16 cellular contexts compared by ENCODE assay signal in the genomic region with DNA sequence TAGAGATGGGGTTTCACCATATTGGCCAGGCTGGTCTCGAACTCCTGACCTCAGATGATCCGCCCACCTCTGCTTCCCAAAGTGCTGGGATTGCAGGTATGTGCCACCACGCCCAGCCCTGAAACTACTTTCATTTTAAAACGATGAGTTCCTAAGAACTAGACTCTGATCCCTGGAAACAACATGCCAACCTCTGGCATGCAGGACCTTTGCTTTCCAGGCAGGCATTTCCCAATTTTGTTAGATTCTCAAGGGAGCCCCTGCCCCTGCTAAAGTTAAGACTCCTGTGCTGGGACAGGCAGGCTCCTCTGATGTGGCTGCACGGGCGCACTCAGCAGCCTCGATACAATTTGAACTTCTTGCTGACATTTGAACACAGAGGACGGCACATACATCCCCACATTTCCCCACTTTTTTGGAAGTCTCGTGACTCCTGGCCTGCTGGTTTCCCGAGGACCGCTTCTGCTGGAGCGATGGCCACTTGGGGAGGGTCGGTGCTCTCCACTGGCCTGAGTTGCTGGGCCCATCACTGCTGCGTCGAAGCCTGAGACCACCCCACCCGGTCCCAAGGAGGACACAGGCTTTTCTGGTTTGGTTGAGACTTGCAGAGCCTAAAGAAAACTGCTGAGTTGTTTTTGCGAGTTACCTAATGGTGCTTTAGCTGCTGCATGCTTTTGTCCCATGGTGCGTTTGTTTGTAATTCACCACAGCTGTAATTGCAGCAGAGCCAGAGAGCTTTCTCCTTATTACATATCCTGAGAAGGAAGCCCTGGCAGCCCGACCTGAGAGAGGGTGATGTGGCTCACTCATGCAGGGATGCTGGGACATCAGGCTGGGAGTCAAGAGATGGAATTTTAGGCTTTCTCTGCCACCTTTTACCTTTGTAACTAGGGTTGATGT. TPM values are rescaled to one million over a fixed set of nuclear protein-coding genes. Genes with fewer than 3 reads are reported as not detected.
A peak's percentile ranks its signal among the peaks of the same experiment; 100 is the strongest.
DNase-seq lines count a peak whose midpoint lies in the region; ATAC-seq, FAIRE-seq and TF ChIP-seq lines count a peak whose summit lies in the region.
"Had no signal": no experiment of that assay in that cellular context is flagged by ENCODE, and none has a peak within 500 bp of the region (broad histone marks: within the 10 kb centered on the region; RNA-seq: fewer than 3 reads in every experiment).

No MANE protein-coding gene starts in this region.

- no peak for FAIRE-seq in kidney (lab: Jason Lieb, UNC)

- H3K27me3 ChIP-seq in sigmoid colon (no peaks in the 10 kb centered on the region), HAP-1 (ENCODE audit: low read depth) (no peaks in the 10 kb centered on the region)

- H3K27ac Mint-ChIP-seq in T-helper 17 cell = peak overlapping the region; percentile 80
- H3K27ac Mint-ChIP-seq: activated CD4-positive, alpha-beta T cell treated with anti-CD3 and anti-CD28 coated beads, Interleukin-2, amount 10 ng/mL, durations not matched to agents 24 days and 14 days had no signal

- H3K27me3 Mint-ChIP-seq in T-helper 17 cell = no peaks in the 10 kb centered on the region
- H3K27me3 Mint-ChIP-seq: activated CD4-positive, alpha-beta T cell treated with anti-CD3 and anti-CD28 coated beads, Interleukin-2, amount 10 ng/mL, durations not matched to agents 24 days and 14 days had no signal

- DNase-seq in GM03348 (ENCODE audit: low spot score) (peak; percentile 33), T-helper 17 cell (no peak), kidney (peak; percentile 23), sigmoid colon (peak; percentile 59), activated gamma-delta T cell (lab: John Stamatoyannopoulos, UW) (no peak), HAP-1 (ENCODE audit: low spot score in 2 of 2) (no peak), hippocampal formation (lab: John Stamatoyannopoulos, UW) (no peak)
- no peak for DNase-seq in central memory CD4-positive, alpha-beta T cell
- DNase-seq: activated CD4-positive, alpha-beta T cell treated with anti-CD3 and anti-CD28 coated beads, Interleukin-2, amount 10 ng/mL, durations not matched to agents 24 days and 14 days; activated T-cell treated with anti-CD3 and anti-CD28 coated beads, Interleukin-2, amount 50 U/mL, for 48 hours; amniotic stem cell; NCI-H1694 treated with DMSO at 0.1 percent for 48 hours; NCI-H69; substantia nigra had no signal

- no peak for TF ChIP-seq EP300 in sigmoid colon (IDR thresholded peaks at IDR 0.05)

- in situ Hi-C loops in HAP-1 (cut with MboI; ENCODE audit: low sequenced_read_pairs) = no loop called here

- no peak for ATAC-seq in T-helper 17 cell

- TF ChIP-seq POLR2A in sigmoid colon (IDR thresholded peaks at IDR 0.05) = no peak

- TF ChIP-seq CTCF in kidney (IDR thresholded peaks at IDR 0.05; ENCODE audit: borderline replicate concordance, extremely low read depth, insufficient read depth) (no peak), sigmoid colon (IDR thresholded peaks at IDR 0.05) (no peak)

- intact Hi-C loops in kidney (cut with DNase I) (no loop called here), sigmoid colon (cut with DNase I) (loop anchor here (10.0 kb wide), 1 partner anchor 457 kb away; a partner anchor contains a TSS)

- H3K9me3 ChIP-seq in T-helper 17 cell (ENCODE audit: control insufficient read depth, low read length, poor library complexity, severe bottlenecking) (no peaks in the 10 kb centered on the region), kidney (ENCODE audit: control insufficient read depth in 1 of 2, low read length in 2 of 2) (no peaks in the 10 kb centered on the region), sigmoid colon (no peaks in the 10 kb centered on the region), HAP-1 (no peaks in the 10 kb centered on the region)

- H3K4me3 ChIP-seq in kidney (ENCODE audit: low read length in 2 of 2) (peak overlapping the region in 1 of 2 donors; percentile 11), sigmoid colon (no peak overlapping the region), HAP-1 (no peak overlapping the region)

- H3K9ac ChIP-seq in kidney (ENCODE audit: low read length in 2 of 2) = peak overlapping the region in 1 of 2 donors; percentile 17
- H3K9ac ChIP-seq: parathyroid adenoma had no signal

- H3K4me1 ChIP-seq in kidney (ENCODE audit: control insufficient read depth in 1 of 2, insufficient read depth in 1 of 2, low read depth in 1 of 2, low read length in 2 of 2) (peaks cover 11 to 17% of the 10 kb centered on the region in 2 donors), sigmoid colon (peaks cover 0 to 19% (median 15%) of the 10 kb centered on the region in 4 donors), HAP-1 (peaks cover 12% of the 10 kb centered on the region; the same call in 1 of the 2 replicates)
- H3K4me1 ChIP-seq: parathyroid adenoma had no signal

- peaks cover 2% of the 10 kb centered on the region for H3K36me3 Mint-ChIP-seq in T-helper 17 cell (ENCODE audit: low read depth)

- H3K36me3 ChIP-seq in kidney (ENCODE audit: control insufficient read depth in 1 of 2, insufficient read depth in 2 of 2, low read length in 2 of 2) (no peaks in the 10 kb centered on the region), sigmoid colon (no peaks in the 10 kb centered on the region), HAP-1 (replicated peaks) (peaks cover 6% of the 10 kb centered on the region)

- WGBS in sigmoid colon, 2 donors = 71 to 84% methylated on average over 19 of the region's 19 CpGs

- peaks cover 19% of the 10 kb centered on the region for H3K4me1 Mint-ChIP-seq in T-helper 17 cell

- H3K27ac ChIP-seq in kidney (ENCODE audit: low read depth in 2 of 2, low read length in 2 of 2) (no peak overlapping the region), sigmoid colon (no peak overlapping the region)
- H3K27ac ChIP-seq: C4-2B, parathyroid adenoma had no signal

- H3K4me3 Mint-ChIP-seq in T-helper 17 cell = no peak overlapping the region
- H3K4me3 Mint-ChIP-seq: activated CD4-positive, alpha-beta T cell treated with anti-CD3 and anti-CD28 coated beads, Interleukin-2, amount 10 ng/mL, durations not matched to agents 24 days and 14 days had no signal

RNA-seq across cellular contexts. Expression of a gene that starts 8.2 kb away (rescaled TPM):
- total RNA-seq in T-helper 17 cell (10 to 100 TPM; 56.8 to 79.5 TPM), kidney (212 TPM), sigmoid colon (10 to 100 TPM in 2 of 4 donors, 1 to 10 TPM in 2; 9.6 to 22.9 (median 15.9) TPM)
- polyA plus RNA-seq in kidney (ENCODE audit: insufficient read depth, low read depth, low replicate concordance) (4.9 TPM), sigmoid colon (1 to 10 TPM in 2 of 3 donors, under 1 TPM in 1; 0.69 to 8.5 (median 3.0) TPM)

Comparison
In these comparisons a context has a peak if more than half of its experiments do, and no peak if none do; other contexts are left out.
1. DNase-seq: peak in GM03348 (single experiment), kidney (single experiment) and sigmoid colon (single experiment); none in T-helper 17 cell (0 of 3), activated gamma-delta T cell (single experiment), HAP-1 (0 of 2), central memory CD4-positive, alpha-beta T cell (single experiment) and hippocampal formation (0 of 2).